In genomic region chr17:64129515-64129764, GRCh38 we compare ENCODE assay signal across 7 cellular contexts. TPM values are rescaled to one million over a fixed set of nuclear protein-coding genes. Genes with fewer than 3 reads are reported as not detected.
DNase-seq lines count a peak whose midpoint lies in the region; ATAC-seq and TF ChIP-seq lines count a peak whose summit lies in the region.

No MANE protein-coding gene starts in this region.

- H3K36me3 ChIP-seq in H7 (replicated peaks; ENCODE audit: control insufficient read depth, insufficient read depth, low read length): no peaks in the 10 kb centered on the region
- H3K36me3 ChIP-seq in SJCRH30: no peaks in the 10 kb centered on the region
- no peaks in the 10 kb centered on the region for H3K36me3 ChIP-seq in skeletal muscle tissue (ENCODE audit: control insufficient read depth in 3 of 3, insufficient read depth in 3 of 3, low read length in 3 of 3)

- H3K27me3 ChIP-seq in H7 (ENCODE audit: control insufficient read depth, insufficient read depth, low read length) (peaks cover 23% of the 10 kb centered on the region), SJCRH30 (no peaks in the 10 kb centered on the region), foreskin keratinocyte (no peaks in the 10 kb centered on the region), skeletal muscle tissue (ENCODE audit: control insufficient read depth in 3 of 3, insufficient read depth in 3 of 3, low read length in 3 of 3) (no peaks in the 10 kb centered on the region)

- H3K4me3 ChIP-seq in H7 (ENCODE audit: insufficient read depth, low read depth, low read length): peak overlapping the region; percentile 66
- peak overlapping the region; percentile 76 for H3K4me3 ChIP-seq in SJCRH30
- H3K4me3 ChIP-seq in skeletal muscle tissue (ENCODE audit: low read length in 3 of 3): peak overlapping the region; percentile 82 to 85 (median 84)

- no peaks in the 10 kb centered on the region for H3K9me3 ChIP-seq in SJCRH30 (replicated peaks)
- H3K9me3 ChIP-seq in skeletal muscle tissue (ENCODE audit: control insufficient read depth in 3 of 3, low read length in 3 of 3): no peaks in the 10 kb centered on the region

- no peak for TF ChIP-seq CTCF in foreskin keratinocyte (conservative IDR thresholded peaks at IDR 0.05)

- DNase-seq in H7 (no peak), SJCRH30 (no peak), foreskin keratinocyte (no peak), NCI-H2196 (lab: John Stamatoyannopoulos, UW; ENCODE audit: unreplicated experiment) (no peak), NCI-H2171 (lab: John Stamatoyannopoulos, UW) (no peak)

- no peak for ATAC-seq in foreskin keratinocyte
- no peak for ATAC-seq in HG02759 (IDR thresholded peaks at IDR 0.05; ENCODE audit: unreplicated experiment)

- H3K27ac ChIP-seq in SJCRH30 (no peak overlapping the region; the same call in 1 of the 2 replicates), foreskin keratinocyte (peak overlapping the region; percentile 84), skeletal muscle tissue (ENCODE audit: low read depth, low read length) (peak overlapping the region; percentile 78)

- H3K4me1 ChIP-seq in SJCRH30 (peaks cover 12% of the 10 kb centered on the region; the same call in 1 of the 2 replicates), foreskin keratinocyte (peaks cover 16% of the 10 kb centered on the region), skeletal muscle tissue (ENCODE audit: control insufficient read depth in 3 of 3, insufficient read depth in 3 of 3, low read length in 3 of 3) (peaks cover 11 to 18% (median 15%) of the 10 kb centered on the region in 3 donors)

- peak overlapping the region; percentile 81 to 88 (median 85) for H3K9ac ChIP-seq in skeletal muscle tissue (ENCODE audit: low read depth in 1 of 3, low read length in 3 of 3)

RNA-seq across cellular contexts. Expression of gene ERN1, which starts 0.5 kb away (rescaled TPM):
- total RNA-seq in H7 (2014; rRNA removed; shearing (Covaris generic)): 1.8 and 2.3 TPM in 2 replicates
- 2.2 and 3.8 TPM in 2 replicates for total RNA-seq in SJCRH30 (2014; rRNA removed; shearing (Covaris generic))
- total RNA-seq in foreskin keratinocyte (5.1 and 5.3 TPM in 2 replicates), skeletal muscle tissue (5.7 TPM)
- 1.6 and 1.7 TPM in 2 replicates for polyA plus RNA-seq in foreskin keratinocyte
